Comparison of ENCODE assay signal across 25 cellular contexts in the genomic region with DNA sequence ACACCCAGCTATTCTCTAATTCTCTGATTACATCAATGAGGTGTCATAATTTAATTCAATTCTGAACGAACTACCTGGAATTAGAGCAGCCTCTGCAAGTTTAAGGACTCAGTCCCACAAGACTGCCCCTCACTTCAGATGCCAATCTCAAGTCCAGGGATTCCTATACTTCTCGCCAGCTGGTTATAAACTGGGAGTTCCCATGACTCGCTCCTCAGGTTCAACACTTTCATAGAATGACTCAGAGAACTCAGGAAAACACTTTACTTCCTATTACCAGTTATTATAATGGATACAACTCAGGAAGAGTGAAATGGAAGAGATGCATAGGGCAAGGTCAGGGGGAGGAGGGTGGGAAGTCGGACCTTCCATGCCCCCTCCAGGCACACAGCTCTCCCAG.
"Had no signal": no experiment of that assay in that cellular context is flagged by ENCODE, and none has a peak within 500 bp of the region (broad histone marks: within the 10 kb centered on the region; RNA-seq: fewer than 3 reads in every experiment).

No MANE protein-coding gene starts in this region.

- FAIRE-seq: frontal cortex, TTC549 had no signal

- H3K27me3 ChIP-seq: ascending aorta, brain microvascular endothelial cell, colonic mucosa had no signal

- DNase-seq: activated CD4-positive, alpha-beta T cell treated with anti-CD3 and anti-CD28 coated beads, Interleukin-2, amount 10 ng/mL, durations not matched to agents 7 days and 5 days; activated CD4-positive, CD25-positive, alpha-beta regulatory T cell treated with anti-CD3 and anti-CD28 coated beads, Interleukin-2, amount 50 U/mL, for 72 hours; activated CD8-positive, alpha-beta T cell treated with anti-CD3 and anti-CD28 coated beads, Interleukin-2, amount 10 ng/mL, durations not matched to agents 7 days and 5 days; activated gamma-delta T cell treated with Interleukin-2 at 50 U/mL for 16 hours; brain microvascular endothelial cell; colonic mucosa; glutamatergic neuron; left colon; mesendoderm; naive B cell; nucleus accumbens; right lobe of liver; stimulated activated CD4-positive, alpha-beta T cell treated with anti-CD3 and anti-CD28 coated beads, Interleukin-2, amount 100 ng/mL, for 24 hours; stomach; T-cell; WERI-Rb-1 had no signal

- H3K4me1 ChIP-seq: ascending aorta, colonic mucosa, right lobe of liver, stomach, suprapubic skin, tibial nerve had no signal

- H3K36me3 ChIP-seq: ascending aorta, brain microvascular endothelial cell, colonic mucosa, right lobe of liver, stomach, suprapubic skin, tibial nerve, WERI-Rb-1 had no signal

- H3K27ac ChIP-seq: ascending aorta, brain microvascular endothelial cell, colonic mucosa, hepatocyte, right lobe of liver, skin epidermis, stomach, suprapubic skin, tibial nerve, WERI-Rb-1 had no signal

- H3K4me3 ChIP-seq: ascending aorta, colonic mucosa, hepatocyte, right lobe of liver, skin epidermis, stomach, suprapubic skin, tibial nerve had no signal

- H3K9me3 ChIP-seq: colonic mucosa, right lobe of liver had no signal

- ATAC-seq: activated CD8-positive, alpha-beta T cell treated with anti-CD3 and anti-CD28 coated beads, Interleukin-2, amount 10 ng/mL, durations not matched to agents 7 days and 5 days; activated naive CD4-positive, alpha-beta T cell treated with anti-CD3 and anti-CD28 coated beads, Interleukin-2, amount 50 U/mL, for 72 hours; left colon; right lobe of liver; stimulated activated memory B cell treated with anti-CD40 and anti-IgM and Interleukin-4, amounts not matched to agents 10 μg/mL and 1 μg/mL and 100 μg/mL, for 72 hours; T-cell had no signal
